12 cellular contexts compared by ENCODE assay signal in the genomic region with DNA sequence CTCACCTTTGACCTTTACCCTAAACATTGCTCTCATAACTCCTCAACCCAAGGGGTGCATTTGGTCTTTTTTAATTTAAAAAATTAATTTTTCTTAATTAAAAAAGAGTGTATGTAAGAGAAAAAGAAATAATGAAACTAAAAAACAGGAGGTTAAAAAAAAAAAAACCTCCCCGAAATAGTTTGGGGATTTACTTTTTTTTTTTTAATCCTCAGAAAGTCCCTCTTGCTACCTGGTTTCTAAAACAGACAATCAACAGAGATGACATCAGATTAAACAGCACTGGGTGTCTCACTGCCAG.
DNase-seq lines count a peak whose midpoint lies in the region; ATAC-seq and TF ChIP-seq lines count a peak whose summit lies in the region.
"Had no signal": no experiment of that assay in that cellular context is flagged by ENCODE, and none has a peak within 500 bp of the region (broad histone marks: within the 10 kb centered on the region; RNA-seq: fewer than 3 reads in every experiment).

No MANE protein-coding gene starts in this region.

- H3K27ac ChIP-seq in ACC112 (ENCODE audit: low read depth, low read length) (peak overlapping the region; percentile 94), IMR-90 (ENCODE audit: insufficient read depth, low read length) (peak overlapping the region; percentile 30; the same call in 1 of the 2 replicates), epithelial cell of prostate (peak overlapping the region; percentile 81), testis (no peak overlapping the region)
- H3K27ac ChIP-seq: parathyroid adenoma had no signal

- no peak for TF ChIP-seq RAD21 in IMR-90 (IDR thresholded peaks at IDR 0.05; ENCODE audit: low read length)

- H2AFZ ChIP-seq in ACC112 (ENCODE audit: low read length, unreplicated experiment) (no peak overlapping the region), IMR-90 (replicated peaks; ENCODE audit: low read length, poor library complexity) (no peak overlapping the region)
- H2AFZ ChIP-seq: parathyroid adenoma had no signal

- H2BK5ac ChIP-seq in IMR-90 (ENCODE audit: low read depth, low read length, poor library complexity, severe bottlenecking): peak overlapping the region; percentile 40

- H3K4me1 Mint-ChIP-seq in immature natural killer cell: no peaks in the 10 kb centered on the region

- peaks cover 0 to 3% (median 0%) of the 10 kb centered on the region in 3 donors for H3K36me3 Mint-ChIP-seq in immature natural killer cell

- H3K36me3 ChIP-seq in ACC112 (ENCODE audit: insufficient read depth, low read length) (peaks cover 11% of the 10 kb centered on the region), IMR-90 (ENCODE audit: control insufficient read depth, insufficient read depth, low read length) (no peaks in the 10 kb centered on the region), testis (ENCODE audit: low read depth, missing control alignments) (no peaks in the 10 kb centered on the region)

- peak overlapping the region; percentile 41; the same call in 1 of the 2 replicates for H3K23ac ChIP-seq in IMR-90 (ENCODE audit: low read depth, low read length)

- H2BK120ac ChIP-seq in IMR-90 (ENCODE audit: low read depth, low read length): peak overlapping the region; percentile 84

- no TSS peak for BruUV-seq in IMR-90 (replicated peaks; lab: Mats Ljungman, UMichigan)

- no peaks in the 10 kb centered on the region for H4K20me1 ChIP-seq in IMR-90 (ENCODE audit: insufficient read depth, low read length)

- ATAC-seq in GM21723 (IDR thresholded peaks at IDR 0.05; ENCODE audit: unreplicated experiment) (peak; percentile 29), IMR-90 (ENCODE audit: low read depth) (no peak), GM21390 (IDR thresholded peaks at IDR 0.05; ENCODE audit: unreplicated experiment) (no peak), GM21423 (IDR thresholded peaks at IDR 0.05; ENCODE audit: unreplicated experiment) (no peak)

- dilution Hi-C loops in IMR-90 (cut with HindIII; ENCODE audit: low sequenced_read_pairs, unreplicated experiment): no loop called here

- H3K56ac ChIP-seq in IMR-90 (ENCODE audit: extremely low read depth, insufficient read depth, low read length): no peak overlapping the region

- no peaks in the 10 kb centered on the region for H3K27me3 ChIP-seq in ACC112 (ENCODE audit: insufficient read depth, low read length)
- H3K27me3 ChIP-seq in IMR-90 (ENCODE audit: control insufficient read depth, insufficient read depth, low read length): no peaks in the 10 kb centered on the region
- no peaks in the 10 kb centered on the region for H3K27me3 ChIP-seq in testis

- H3K4me3 ChIP-seq in ACC112 (ENCODE audit: low read depth, low read length) (0 out of 2 replicates have a peak overlapping the region, but pooled peaks have one; percentile 26), IMR-90 (ENCODE audit: insufficient read depth, low read depth, low read length) (no peak overlapping the region), testis (no peak overlapping the region)

- H4K8ac ChIP-seq in IMR-90 (ENCODE audit: low read depth in 2 of 2, low read length in 2 of 2): peak overlapping the region; percentile 27 to 64

- peaks cover 2 to 4% (median 3%) of the 10 kb centered on the region in 3 donors for H3K27me3 Mint-ChIP-seq in immature natural killer cell (ENCODE audit: low read depth in 3 of 3)

- no peak for TF ChIP-seq CTCF in IMR-90 (conservative IDR thresholded peaks at IDR 0.05; ENCODE audit: low read depth, low read length)
- TF ChIP-seq CTCF in testis (IDR thresholded peaks at IDR 0.05): no peak

- H3K4me2 ChIP-seq in IMR-90 (ENCODE audit: low read depth, low read length): no peak overlapping the region

- H4K91ac ChIP-seq in IMR-90 (ENCODE audit: insufficient read depth, low read depth, low read length): peak overlapping the region; percentile 74

- peak overlapping the region; percentile 78 for H3K4ac ChIP-seq in IMR-90 (ENCODE audit: low read depth, low read length)

- intact Hi-C loops in IMR-90 (cut with micrococcal nuclease) (loop anchor here (10.0 kb wide), 1 partner anchor 87 kb away; no protein-coding TSS in a partner anchor), testis (cut with DNase I; ENCODE audit: low total_unique reads) (no loop called here)

- H3K9me3 ChIP-seq in IMR-90 (ENCODE audit: control insufficient read depth, insufficient read depth, low read length) (peaks cover 6% of the 10 kb centered on the region), testis (no peaks in the 10 kb centered on the region)

- H3K79me2 ChIP-seq in ACC112 (ENCODE audit: control insufficient read depth, insufficient read depth, low read length, unreplicated experiment): no peaks in the 10 kb centered on the region
- H3K79me2 ChIP-seq: parathyroid adenoma had no signal

- peak overlapping the region; percentile 76 for H2BK15ac ChIP-seq in IMR-90 (ENCODE audit: low read depth, low read length)

- in situ Hi-C loops in IMR-90 (cut with MboI; ENCODE audit: low sequenced_read_pairs): no loop called here

- H2BK20ac ChIP-seq in IMR-90 (ENCODE audit: low read depth, low read length): peak overlapping the region; percentile 90

- CTCF ChIA-PET in IMR-90 (lab: Yijun Ruan, JAX): interaction anchor here (0.8 kb wide), 1 partner anchor 15 kb away, joined by 4 read pairs; no protein-coding TSS in a partner anchor

- peak overlapping the region; percentile 97 for H2AK5ac ChIP-seq in IMR-90 (ENCODE audit: low read depth, low read length)

- POLR2A ChIA-PET in IMR-90 (lab: Charles Lee; ENCODE audit: unreplicated experiment): no interaction called here

- no peak overlapping the region for H2AK9ac ChIP-seq in IMR-90 (replicated peaks; ENCODE audit: low read depth, low read length, poor library complexity)

- DNase-seq in IMR-90: no peak
- no peak for DNase-seq in epithelial cell of prostate (ENCODE audit: low read depth, low spot score)
- DNase-seq in testis: no peak
- no peak for DNase-seq in immature natural killer cell
- DNase-seq: activated T-cell treated with anti-CD3 and anti-CD28 coated beads for 4 hours, NCI-H2029, NCI-H774 had no signal

- H3K4me1 ChIP-seq in ACC112 (ENCODE audit: control insufficient read depth, insufficient read depth, low read length, unreplicated experiment) (peaks cover 34% of the 10 kb centered on the region), IMR-90 (ENCODE audit: control insufficient read depth, insufficient read depth, low read length) (peaks cover 23% of the 10 kb centered on the region), testis (no peaks in the 10 kb centered on the region)
- H3K4me1 ChIP-seq: parathyroid adenoma had no signal

- H3K9ac ChIP-seq in IMR-90 (ENCODE audit: low read depth, low read length): no peak overlapping the region
- H3K9ac ChIP-seq: parathyroid adenoma had no signal

- H3K79me1 ChIP-seq in IMR-90 (ENCODE audit: low read depth in 1 of 2, low read length in 2 of 2): peaks cover 10 to 61% of the 10 kb centered on the region in 2 experiments

- H3K27ac Mint-ChIP-seq in immature natural killer cell: no peak overlapping the region

- 0 out of 2 replicates have a peak overlapping the region, but pooled peaks have one; percentile 62 for H4K5ac ChIP-seq in IMR-90 (ENCODE audit: low read depth, low read length)

- H3K4me3 Mint-ChIP-seq in immature natural killer cell: no peak overlapping the region

- H3K18ac ChIP-seq in IMR-90 (ENCODE audit: low read depth, low read length): peak overlapping the region; percentile 24; the same call in 1 of the 2 replicates

- no CpG with 5 or more reads among the region's 1 CpG for WGBS in IMR-90 (ENCODE audit: extremely low coverage in 2 of 2, insufficient read length in 1 of 2), 2 experiments
- WGBS in testis, 2 donors: 93 to 100% methylated on average over 1 of the region's 1 CpG

- peak overlapping the region; percentile 66 for H3K14ac ChIP-seq in IMR-90 (replicated peaks; ENCODE audit: low read depth, low read length)

- peaks cover 31% of the 10 kb centered on the region for H3K9me1 ChIP-seq in IMR-90 (ENCODE audit: insufficient read depth, low read length)

- peaks cover 4 to 9% (median 5%) of the 10 kb centered on the region in 6 donors for H3K9me3 Mint-ChIP-seq in immature natural killer cell

- TF ChIP-seq POLR2A in IMR-90 (IDR thresholded peaks at IDR 0.05; ENCODE audit: low read depth, low read length) (no peak; the same call in 1 of the 2 replicates), testis (IDR thresholded peaks at IDR 0.05) (no peak)

TF ChIP-seq in IMR-90, 13 proteins besides CTCF, POLR2A, EP300 and RAD21:
- TF ChIP-seq SMC3 (IDR thresholded peaks at IDR 0.05; ENCODE audit: low read depth, low read length): no peak
- no peak for TF ChIP-seq RCOR1 (IDR thresholded peaks at IDR 0.05; ENCODE audit: insufficient replicate concordance, low read length)
- TF ChIP-seq MXI1 (IDR thresholded peaks at IDR 0.05; ENCODE audit: borderline replicate concordance, low read depth, low read length): no peak
- no peak for TF ChIP-seq BHLHE40 (IDR thresholded peaks at IDR 0.05; ENCODE audit: low read depth, low read length)
- no peak for TF ChIP-seq FOS (IDR thresholded peaks at IDR 0.05; ENCODE audit: low read depth, low read length)
- TF ChIP-seq, protein P1, sequence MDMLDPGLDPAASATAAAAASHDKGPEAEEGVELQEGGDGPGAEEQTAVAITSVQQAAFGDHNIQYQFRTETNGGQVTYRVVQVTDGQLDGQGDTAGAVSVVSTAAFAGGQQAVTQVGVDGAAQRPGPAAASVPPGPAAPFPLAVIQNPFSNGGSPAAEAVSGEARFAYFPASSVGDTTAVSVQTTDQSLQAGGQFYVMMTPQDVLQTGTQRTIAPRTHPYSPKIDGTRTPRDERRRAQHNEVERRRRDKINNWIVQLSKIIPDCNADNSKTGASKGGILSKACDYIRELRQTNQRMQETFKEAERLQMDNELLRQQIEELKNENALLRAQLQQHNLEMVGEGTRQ (IDR thresholded peaks at IDR 0.05; ENCODE audit: low read depth, low read length): no peak
- no peak for TF ChIP-seq MAFK (IDR thresholded peaks at IDR 0.05; ENCODE audit: low read depth, low read length)
- TF ChIP-seq CHD1 (IDR thresholded peaks at IDR 0.05; ENCODE audit: low read depth, low read length): no peak
- TF ChIP-seq, protein P2, sequence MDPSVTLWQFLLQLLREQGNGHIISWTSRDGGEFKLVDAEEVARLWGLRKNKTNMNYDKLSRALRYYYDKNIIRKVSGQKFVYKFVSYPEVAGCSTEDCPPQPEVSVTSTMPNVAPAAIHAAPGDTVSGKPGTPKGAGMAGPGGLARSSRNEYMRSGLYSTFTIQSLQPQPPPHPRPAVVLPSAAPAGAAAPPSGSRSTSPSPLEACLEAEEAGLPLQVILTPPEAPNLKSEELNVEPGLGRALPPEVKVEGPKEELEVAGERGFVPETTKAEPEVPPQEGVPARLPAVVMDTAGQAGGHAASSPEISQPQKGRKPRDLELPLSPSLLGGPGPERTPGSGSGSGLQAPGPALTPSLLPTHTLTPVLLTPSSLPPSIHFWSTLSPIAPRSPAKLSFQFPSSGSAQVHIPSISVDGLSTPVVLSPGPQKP (IDR thresholded peaks at IDR 0.05; ENCODE audit: borderline replicate concordance, low read depth, low read length): no peak
- no peak for TF ChIP-seq MAZ (IDR thresholded peaks at IDR 0.05; ENCODE audit: borderline replicate concordance, low read depth, low read length)
- no peak for TF ChIP-seq NFE2L2 (IDR thresholded peaks at IDR 0.05; ENCODE audit: low read depth, low read length)
- no peak for TF ChIP-seq RFX5 (IDR thresholded peaks at IDR 0.05; ENCODE audit: low read depth, low read length)
- TF ChIP-seq CEBPB (IDR thresholded peaks at IDR 0.05; ENCODE audit: low read depth, low read length): no peak
TF ChIP-seq in IMR-90: peak in this region for 0.

Comparison
In these comparisons a context has a peak if more than half of its experiments do, and no peak if none do; other contexts are left out.
1. H3K27ac ChIP-seq: peak in ACC112 (single experiment), IMR-90 (single experiment) and epithelial cell of prostate (single experiment); none in testis (0 of 2).